20 cellular contexts compared by ENCODE assay signal in genomic region chr1:78658901-78659300, GRCh38. TPM values are rescaled to one million over a fixed set of nuclear protein-coding genes. Genes with fewer than 3 reads are reported as not detected.
"Had no signal": no experiment of that assay in that cellular context is flagged by ENCODE, and none has a peak within 500 bp of the region (broad histone marks: within the 10 kb centered on the region; RNA-seq: fewer than 3 reads in every experiment).

No MANE protein-coding gene starts in this region.

- H3K36me3 Mint-ChIP-seq: type B pancreatic cell had no signal

- H3K4me1 Mint-ChIP-seq: nephron had no signal

- DNase-seq: activated CD4-positive, CD25-positive, alpha-beta regulatory T cell treated with anti-CD3 and anti-CD28 coated beads, Interleukin-2, amount 50 U/mL, for 72 hours; activated T-cell treated with anti-CD3 and anti-CD28 coated beads, Interleukin-2, amount 50 U/mL, for 1 hour; body of pancreas; caudate nucleus; dorsolateral prefrontal cortex; foreskin melanocyte; kidney; left lung; midbrain; right lobe of liver; stimulated activated CD4-positive, alpha-beta T cell treated with anti-CD3 and anti-CD28 coated beads, Interleukin-4, amount 100 ng/mL, for 24 hours; stomach; testis had no signal

- H3K4me1 ChIP-seq: body of pancreas, parathyroid adenoma, right lobe of liver, testis had no signal

- H3K27me3 ChIP-seq: body of pancreas, dorsolateral prefrontal cortex, left lung, right lobe of liver, stomach, testis had no signal

- H3K4me3 Mint-ChIP-seq: nephron; stimulated activated effector memory CD8-positive, alpha-beta T cell treated with anti-CD3 and anti-CD28 coated beads, Interleukin-12 subunit alpha, Interleukin-12 subunit beta, amount 100 ng/mL, for 72 hours; type B pancreatic cell had no signal

- H3K9me3 Mint-ChIP-seq: activated naive CD4-positive, alpha-beta T cell treated with anti-CD3 and anti-CD28 coated beads, Interleukin-2, amount 50 U/mL, for 72 hours; nephron; stimulated activated effector memory CD8-positive, alpha-beta T cell treated with anti-CD3 and anti-CD28 coated beads, Interleukin-12 subunit alpha, Interleukin-12 subunit beta, amount 100 ng/mL, for 72 hours; type B pancreatic cell had no signal

- H3K9me3 ChIP-seq: body of pancreas, left lung, right lobe of liver, stomach, testis had no signal

- H3K4me3 ChIP-seq: body of pancreas, dorsolateral prefrontal cortex, left lung, right lobe of liver, smooth muscle cell, stomach, testis had no signal

- ATAC-seq: activated naive CD4-positive, alpha-beta T cell treated with anti-CD3 and anti-CD28 coated beads, Interleukin-2, amount 50 U/mL, for 72 hours; body of pancreas; left lung; right lobe of liver; stimulated activated effector memory CD8-positive, alpha-beta T cell treated with anti-CD3 and anti-CD28 coated beads, Interleukin-12 subunit alpha, Interleukin-12 subunit beta, amount 100 ng/mL, for 72 hours had no signal

- H3K27ac ChIP-seq: body of pancreas, dorsolateral prefrontal cortex, left lung, parathyroid adenoma, right lobe of liver, stomach, testis, VCaP had no signal

- H3K27ac Mint-ChIP-seq: nephron; stimulated activated effector memory CD8-positive, alpha-beta T cell treated with anti-CD3 and anti-CD28 coated beads, Interleukin-12 subunit alpha, Interleukin-12 subunit beta, amount 100 ng/mL, for 72 hours; type B pancreatic cell had no signal

RNA-seq across cellular contexts. Expression of gene IFI44, which starts 9.3 kb away (rescaled TPM):
- total RNA-seq: smooth muscle cell had no signal

RNA-seq across cellular contexts. Expression of gene IFI44L, which starts 38.7 kb away (rescaled TPM):
- total RNA-seq: smooth muscle cell had no signal
- polyA plus RNA-seq: smooth muscle cell had no signal
